In genomic region chr20:1324598-1325172, GRCh38 we compare ENCODE assay signal across 8 cellular contexts. TPM values are rescaled to one million over a fixed set of nuclear protein-coding genes. Genes with fewer than 3 reads are reported as not detected.
A peak's percentile ranks its signal among the peaks of the same experiment; 100 is the strongest.
DNase-seq lines count a peak whose midpoint lies in the region; ATAC-seq lines count a peak whose summit lies in the region.

No MANE protein-coding gene starts in this region.

- ATAC-seq in GM19455 (IDR thresholded peaks at IDR 0.05; ENCODE audit: unreplicated experiment) (no peak), HG03039 (IDR thresholded peaks at IDR 0.05; ENCODE audit: unreplicated experiment) (no peak), GM18858 (IDR thresholded peaks at IDR 0.05; ENCODE audit: unreplicated experiment) (no peak)

- H3K9ac ChIP-seq in rectal smooth muscle tissue (ENCODE audit: low read length) = no peak overlapping the region

- H3K36me3 ChIP-seq in SJSA1 = peaks cover 7% of the 10 kb centered on the region
- no peaks in the 10 kb centered on the region for H3K36me3 ChIP-seq in rectal smooth muscle tissue (ENCODE audit: control insufficient read depth, insufficient read depth, low read length)

- H3K4me3 ChIP-seq in SJSA1 = peak overlapping the region; percentile 78
- H3K4me3 ChIP-seq in rectal smooth muscle tissue (ENCODE audit: low read length) = peak overlapping the region; percentile 92

- H3K27ac ChIP-seq in SJSA1 (peak overlapping the region; percentile 99), rectal smooth muscle tissue (ENCODE audit: low read depth, low read length) (peak overlapping the region; percentile 95)

- DNase-seq in NCI-H1105 (lab: John Stamatoyannopoulos, UW) = peak; percentile 35
- DNase-seq in NCI-H1105 treated with DMSO at 0.1 percent for 48 hours (lab: John Stamatoyannopoulos, UW) = no peak
- peak; percentile 71 to 84 for DNase-seq in SJSA1 (ENCODE audit: low read depth in 1 of 2, low spot score in 2 of 2)
- DNase-seq in fibroblast of gingiva (ENCODE audit: low read depth) = peak; percentile 77

- no peaks in the 10 kb centered on the region for H3K27me3 ChIP-seq in SJSA1 (replicated peaks)
- no peaks in the 10 kb centered on the region for H3K27me3 ChIP-seq in rectal smooth muscle tissue (ENCODE audit: control insufficient read depth, insufficient read depth, low read length)

- no peaks in the 10 kb centered on the region for H3K9me3 ChIP-seq in SJSA1 (replicated peaks)

- H3K4me1 ChIP-seq in SJSA1 (replicated peaks) = peaks cover 42% of the 10 kb centered on the region
- peaks cover 15% of the 10 kb centered on the region for H3K4me1 ChIP-seq in rectal smooth muscle tissue (ENCODE audit: control insufficient read depth, insufficient read depth, low read length)

RNA-seq across cellular contexts. Expression of gene SDCBP2, which starts 4.3 kb away (rescaled TPM):
- 1.2 and 1.4 TPM in 2 replicates for total RNA-seq in SJSA1 (2014; rRNA removed; shearing (Covaris generic))

RNA-seq across cellular contexts. Expression of gene SNPH, which starts 58.6 kb away (rescaled TPM):
- total RNA-seq in SJSA1 (2014; rRNA removed; shearing (Covaris generic)) = 3.3 and 5.4 TPM in 2 replicates
